ENCODE assay signal across 17 cellular contexts in the genomic region with DNA sequence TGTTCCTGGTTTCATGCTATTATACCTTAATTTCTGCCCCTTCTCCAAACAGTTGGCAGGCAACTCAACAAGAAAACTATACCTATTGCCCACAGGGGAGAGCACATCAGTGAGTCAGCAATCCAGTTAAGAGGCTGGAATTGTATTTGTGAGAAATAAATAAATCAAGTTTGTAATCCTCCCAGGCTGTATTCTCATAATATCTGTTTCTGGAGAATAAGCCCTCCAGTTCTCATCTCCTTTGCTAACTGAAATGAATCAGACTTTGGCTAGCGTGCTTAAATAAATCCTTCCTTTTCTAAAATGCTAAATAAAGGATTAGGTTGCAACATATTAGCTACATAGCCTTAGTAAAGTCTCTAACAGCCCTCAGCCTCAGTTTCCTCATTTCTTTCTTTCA.
"Had no signal": no experiment of that assay in that cellular context is flagged by ENCODE, and none has a peak within 500 bp of the region (broad histone marks: within the 10 kb centered on the region; RNA-seq: fewer than 3 reads in every experiment).

No MANE protein-coding gene starts in this region.

- H3K4me1 Mint-ChIP-seq: activated CD4-positive, alpha-beta T cell treated with anti-CD3 and anti-CD28 coated beads, Interleukin-2, amount 10 ng/mL, durations not matched to agents 24 days and 14 days had no signal

- H3K27ac ChIP-seq: breast epithelium, esophagus muscularis mucosa, psoas muscle, sigmoid colon, upper lobe of left lung had no signal

- H3K27me3 Mint-ChIP-seq: activated B cell treated with CpG ODN at 0.5 μM for 24 hours; activated CD4-positive, alpha-beta T cell treated with anti-CD3 and anti-CD28 coated beads, Interleukin-2, amount 10 ng/mL, durations not matched to agents 24 days and 14 days; naive thymus-derived CD8-positive, alpha-beta T cell; stimulated activated naive CD8-positive, alpha-beta T cell treated with anti-CD3 and anti-CD28 coated beads, Interleukin-15, Interleukin-2, amounts not matched to agents 100 ng/mL and 50 ng/mL, for 24 hours had no signal

- H3K27me3 ChIP-seq: breast epithelium, esophagus muscularis mucosa, sigmoid colon, upper lobe of left lung had no signal

- DNase-seq: activated B cell treated with CpG ODN at 0.5 μM for 24 hours; activated CD4-positive, alpha-beta T cell treated with anti-CD3 and anti-CD28 coated beads, Interleukin-2, amount 10 ng/mL, durations not matched to agents 24 days and 14 days; activated naive CD4-positive, alpha-beta T cell treated with anti-CD3 and anti-CD28 coated beads, Interleukin-2, amount 50 U/mL, for 16 hours; activated T-cell treated with anti-CD3 and anti-CD28 coated beads for 4 hours; foreskin fibroblast; mucosa of descending colon; naive thymus-derived CD8-positive, alpha-beta T cell; psoas muscle; sigmoid colon; stimulated activated CD4-positive, alpha-beta T cell treated with anti-CD3 and anti-CD28 coated beads, Interleukin-4, amount 100 ng/mL, for 1 hour; stimulated activated CD8-positive, alpha-beta memory T cell treated with anti-CD3 and anti-CD28 coated beads, Interleukin-4, amount 100 ng/mL, for 48 hours; T-helper 1 cell; upper lobe of left lung had no signal

- H3K36me3 ChIP-seq: breast epithelium had no signal

- H3K9me3 Mint-ChIP-seq: activated B cell treated with CpG ODN at 0.5 μM for 24 hours; activated CD4-positive, alpha-beta T cell treated with anti-CD3 and anti-CD28 coated beads, Interleukin-2, amount 10 ng/mL, durations not matched to agents 24 days and 14 days; activated T-helper 2 cell treated with anti-CD3 and anti-CD28 coated beads, Interferon-gamma antibody, Interleukin-2, Interleukin-4, amounts not matched to agents 10 μg/mL and 5 μg/mL and 100 μg/mL, durations not matched to agents 14 hours and 24 hours and 36 hours; naive thymus-derived CD8-positive, alpha-beta T cell; stimulated activated naive CD8-positive, alpha-beta T cell treated with anti-CD3 and anti-CD28 coated beads, Interleukin-15, Interleukin-2, amounts not matched to agents 100 ng/mL and 50 ng/mL, for 24 hours had no signal

- H3K4me1 ChIP-seq: breast epithelium, esophagus muscularis mucosa, sigmoid colon, upper lobe of left lung had no signal

- ATAC-seq: mucosa of descending colon; naive thymus-derived CD8-positive, alpha-beta T cell; psoas muscle had no signal

- H3K27ac Mint-ChIP-seq: activated B cell treated with CpG ODN at 0.5 μM for 24 hours; activated CD4-positive, alpha-beta T cell treated with anti-CD3 and anti-CD28 coated beads, Interleukin-2, amount 10 ng/mL, durations not matched to agents 24 days and 14 days; activated T-helper 2 cell treated with anti-CD3 and anti-CD28 coated beads, Interferon-gamma antibody, Interleukin-2, Interleukin-4, amounts not matched to agents 10 μg/mL and 5 μg/mL and 100 μg/mL, durations not matched to agents 14 hours and 24 hours and 36 hours; stimulated activated naive CD8-positive, alpha-beta T cell treated with anti-CD3 and anti-CD28 coated beads, Interleukin-15, Interleukin-2, amounts not matched to agents 100 ng/mL and 50 ng/mL, for 24 hours had no signal

- H3K4me3 Mint-ChIP-seq: activated B cell treated with CpG ODN at 0.5 μM for 24 hours; activated CD4-positive, alpha-beta T cell treated with anti-CD3 and anti-CD28 coated beads, Interleukin-2, amount 10 ng/mL, durations not matched to agents 24 days and 14 days; naive thymus-derived CD8-positive, alpha-beta T cell; stimulated activated naive CD8-positive, alpha-beta T cell treated with anti-CD3 and anti-CD28 coated beads, Interleukin-15, Interleukin-2, amounts not matched to agents 100 ng/mL and 50 ng/mL, for 24 hours had no signal

- H3K4me3 ChIP-seq: breast epithelium, esophagus muscularis mucosa, mucosa of descending colon, psoas muscle, sigmoid colon, upper lobe of left lung had no signal

- H3K9me3 ChIP-seq: breast epithelium, esophagus muscularis mucosa, mucosa of descending colon, psoas muscle, sigmoid colon, upper lobe of left lung had no signal
